In the genomic region with DNA sequence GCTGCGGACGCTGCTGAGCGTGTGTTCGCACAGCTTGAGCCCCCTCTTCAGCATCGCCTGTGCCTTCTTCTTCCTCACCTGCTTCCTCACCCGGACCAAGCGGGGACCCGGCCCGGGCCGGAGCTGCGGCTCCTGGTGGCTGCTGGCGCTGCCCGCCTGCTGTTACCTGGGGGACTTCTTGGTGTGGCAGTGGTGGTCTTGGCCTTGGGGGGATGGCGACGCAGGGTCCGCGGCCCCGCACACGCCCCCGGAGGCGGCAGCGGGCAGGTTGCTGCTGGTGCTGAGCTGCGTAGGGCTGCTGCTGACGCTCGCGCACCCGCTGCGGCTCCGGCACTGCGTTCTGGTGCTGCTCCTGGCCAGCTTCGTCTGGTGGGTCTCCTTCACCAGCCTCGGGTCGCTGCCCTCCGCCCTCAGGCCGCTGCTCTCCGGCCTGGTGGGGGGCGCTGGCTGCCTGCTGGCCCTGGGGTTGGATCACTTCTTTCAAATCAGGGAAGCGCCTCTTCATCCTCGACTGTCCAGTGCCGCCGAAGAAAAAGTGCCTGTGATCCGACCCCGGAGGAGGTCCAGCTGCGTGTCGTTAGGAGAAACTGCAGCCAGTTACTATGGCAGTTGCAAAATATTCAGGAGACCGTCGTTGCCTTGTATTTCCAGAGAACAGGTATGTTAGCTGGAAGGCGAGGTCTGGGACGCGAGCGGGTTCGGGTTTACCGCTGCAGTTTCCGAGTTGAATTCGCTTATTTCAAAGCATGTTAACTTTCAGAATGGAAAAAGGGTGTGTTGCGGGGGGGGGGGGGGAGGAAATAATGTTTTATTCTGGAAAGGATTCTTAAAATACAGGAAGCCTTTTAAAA, we compare ENCODE assay signal across 8 cellular contexts. TPM values are rescaled to one million over a fixed set of nuclear protein-coding genes. Genes with fewer than 3 reads are reported as not detected.
DNase-seq lines count a peak whose midpoint lies in the region; ATAC-seq, FAIRE-seq and TF ChIP-seq lines count a peak whose summit lies in the region.

No MANE protein-coding gene starts in this region.

- DNase-seq in ELF-1 (ENCODE audit: low read depth, low spot score) (peak; percentile 83), HepG2 (ENCODE audit: low spot score) (peak; percentile 45), SKM-1 (lab: John Stamatoyannopoulos, UW; ENCODE audit: unreplicated experiment) (no peak)
- peak; percentile 31 to 40 for DNase-seq in central memory CD8-positive, alpha-beta T cell (ENCODE audit: low spot score in 2 of 2)
- DNase-seq in stimulated activated CD8-positive, alpha-beta memory T cell treated with anti-CD3 and anti-CD28 coated beads, Interleukin-12 subunit alpha, Interleukin-12 subunit beta, amount 100 ng/mL, for 4 hours (ENCODE audit: low read depth), result peak; percentile 24

- no peak overlapping the region for H2AFZ ChIP-seq in HepG2 (ENCODE audit: low read length)

- TF ChIP-seq EP300 in HepG2 (IDR thresholded peaks at IDR 0.05; ENCODE audit: low read depth in 2 of 2, low read length in 2 of 2), result no peak
- no peak for TF ChIP-seq EP300 in HepG2 (CRISPR knock-in tag; IDR thresholded peaks at IDR 0.05; ENCODE audit: borderline replicate concordance)

- peak overlapping the region; percentile 84 for H3K4me2 ChIP-seq in HepG2 (ENCODE audit: low read depth, low read length)

- peak overlapping the region; percentile 92 for H3K27ac ChIP-seq in HepG2 (ENCODE audit: extremely low read length, insufficient read depth, low read length)

- no peak for FAIRE-seq in HepG2 (lab: Jason Lieb, UNC)

- no peaks in the 10 kb centered on the region for H3K9me3 ChIP-seq in HepG2 (ENCODE audit: low read length)

- H3K4me1 Mint-ChIP-seq in IgD-negative memory B cell, result peaks cover 10 to 19% (median 11%) of the 10 kb centered on the region in 3 donors
- peaks cover 66% of the 10 kb centered on the region for H3K4me1 Mint-ChIP-seq in central memory CD8-positive, alpha-beta T cell

- TF ChIP-seq CTCF in WI38 (IDR thresholded peaks at IDR 0.05; ENCODE audit: low read depth, low read length) (no peak), HepG2 (CRISPR knock-in tag; IDR thresholded peaks at IDR 0.05) (peak; percentile 44)

- no peaks in the 10 kb centered on the region for H3K36me3 Mint-ChIP-seq in IgD-negative memory B cell
- H3K36me3 Mint-ChIP-seq in central memory CD8-positive, alpha-beta T cell (ENCODE audit: insufficient read depth), result peaks cover 16% of the 10 kb centered on the region

- H3K36me3 ChIP-seq in HepG2 (replicated peaks in 1 of 2; ENCODE audit: control insufficient read depth in 1 of 2, insufficient read depth in 2 of 2, low read length in 2 of 2), result no peaks in the 10 kb centered on the region

- in situ Hi-C loops in HepG2 (cut with HindIII; ENCODE audit: extremely low pct_ligation_motif_present, low pct_unique_long_range_greater_than_20kb), result loop anchor here (25.0 kb wide), 1 partner anchor 107 kb away; no protein-coding TSS in a partner anchor

- ATAC-seq in GM21576 (IDR thresholded peaks at IDR 0.05; ENCODE audit: unreplicated experiment), result peak; percentile 42
- ATAC-seq in central memory CD8-positive, alpha-beta T cell (replicated peaks; ENCODE audit: extremely low read depth, poor library complexity, severe bottlenecking), result peak; percentile 50
- ATAC-seq in HepG2, result peak; percentile 74

- H3K27me3 ChIP-seq in HepG2 (ENCODE audit: control insufficient read depth in 1 of 2, insufficient read depth in 2 of 2, low read length in 2 of 2), result no peaks in the 10 kb centered on the region; a peak in 1 of 5 replicates

- peaks cover 22% of the 10 kb centered on the region for H3K27me3 Mint-ChIP-seq in IgD-negative memory B cell
- H3K27me3 Mint-ChIP-seq in central memory CD8-positive, alpha-beta T cell, result no peaks in the 10 kb centered on the region

- H3K4me3 ChIP-seq in WI38 (ENCODE audit: low read depth, low read length), result peak overlapping the region; percentile 62
- peak overlapping the region; percentile 96 to 100 (median 99) for H3K4me3 ChIP-seq in HepG2 (replicated peaks in 1 of 3; ENCODE audit: insufficient read depth in 1 of 3, low read depth in 2 of 3, low read length in 3 of 3)

- H3K4me3 Mint-ChIP-seq in IgD-negative memory B cell, result peak overlapping the region; percentile 75 to 96 (median 88)
- peak overlapping the region; percentile 82 for H3K4me3 Mint-ChIP-seq in central memory CD8-positive, alpha-beta T cell

- WGBS in HepG2 (ENCODE audit: low lambda C conversion rate), result 2% methylated on average over 23 of the region's 56 CpGs

- BruUV-seq in HepG2 (replicated peaks; lab: Mats Ljungman, UMichigan), result no TSS peak

- H3K79me2 ChIP-seq in HepG2 (ENCODE audit: insufficient read depth, low read length), result peaks cover 84% of the 10 kb centered on the region

- no peak for TF ChIP-seq POLR2A in HepG2 (IDR thresholded peaks at IDR 0.05; ENCODE audit: insufficient read depth in 1 of 2, low read depth in 2 of 2, low read length in 2 of 2)

- peaks cover 56% of the 10 kb centered on the region for H3K4me1 ChIP-seq in HepG2 (ENCODE audit: insufficient read depth, low read length)

- CTCF ChIA-PET in HepG2 (lab: Yijun Ruan, JAX; ENCODE audit: low intra/inter-chr PET ratio, low total read pairs), result no interaction called here

- H3K27ac Mint-ChIP-seq in IgD-negative memory B cell, result peak overlapping the region in 1 of 3 donors; percentile 63
- peak overlapping the region; percentile 86 for H3K27ac Mint-ChIP-seq in central memory CD8-positive, alpha-beta T cell (ENCODE audit: low read depth)

- no peak for TF ChIP-seq RAD21 in HepG2 (CRISPR knock-in tag; IDR thresholded peaks at IDR 0.05)

- POLR2A ChIA-PET in HepG2 (lab: Yijun Ruan, JAX), result interaction anchor here (1.0 to 1.9 kb wide), 7 partner anchors 24 to 263 kb away, joined by 3 to 7 read pairs (median 5); a partner anchor contains a TSS

- intact Hi-C loops in HepG2 (cut with micrococcal nuclease; ENCODE audit: unreplicated experiment), result loop anchor here (1.0 to 10.0 kb wide), 3 partner anchors 100 to 263 kb away; no protein-coding TSS in a partner anchor

- H3K9me3 Mint-ChIP-seq in IgD-negative memory B cell, result no peaks in the 10 kb centered on the region
- no peaks in the 10 kb centered on the region for H3K9me3 Mint-ChIP-seq in central memory CD8-positive, alpha-beta T cell

- peaks cover 21% of the 10 kb centered on the region for H4K20me1 ChIP-seq in HepG2 (ENCODE audit: insufficient read depth, low read length)

- peak overlapping the region; percentile 97 for H3K9ac ChIP-seq in HepG2 (ENCODE audit: insufficient read depth, low read depth, low read length)

TF ChIP-seq in HepG2, 621 proteins besides CTCF, POLR2A, EP300 and RAD21 (continues in another document):
- TF ChIP-seq ZSCAN30 (CRISPR knock-in tag; IDR thresholded peaks at IDR 0.05) (no peak), PHF5A (CRISPR knock-in tag; IDR thresholded peaks at IDR 0.05; ENCODE audit: low read depth, unreplicated experiment) (no peak), WIZ (CRISPR knock-in tag; IDR thresholded peaks at IDR 0.05) (peak; percentile 40; the same call in 1 of the 2 replicates), ZNF331 (CRISPR knock-in tag; IDR thresholded peaks at IDR 0.05) (0 out of 2 replicates have a peak, but pooled peaks have one; percentile 19), ZNF558 (CRISPR knock-in tag; IDR thresholded peaks at IDR 0.05; ENCODE audit: borderline replicate concordance) (peak; percentile 91; the same call in 1 of the 2 replicates), JARID2 (CRISPR knock-in tag; IDR thresholded peaks at IDR 0.05; ENCODE audit: insufficient replicate concordance) (peak; percentile 54), ZNF367 (CRISPR knock-in tag; IDR thresholded peaks at IDR 0.05; ENCODE audit: borderline replicate concordance) (0 out of 2 replicates have a peak, but pooled peaks have one; percentile 71), PHF20 (CRISPR knock-in tag; IDR thresholded peaks at IDR 0.05) (peak; percentile 50; the same call in 1 of the 2 replicates)
- TF ChIP-seq, protein P1, sequence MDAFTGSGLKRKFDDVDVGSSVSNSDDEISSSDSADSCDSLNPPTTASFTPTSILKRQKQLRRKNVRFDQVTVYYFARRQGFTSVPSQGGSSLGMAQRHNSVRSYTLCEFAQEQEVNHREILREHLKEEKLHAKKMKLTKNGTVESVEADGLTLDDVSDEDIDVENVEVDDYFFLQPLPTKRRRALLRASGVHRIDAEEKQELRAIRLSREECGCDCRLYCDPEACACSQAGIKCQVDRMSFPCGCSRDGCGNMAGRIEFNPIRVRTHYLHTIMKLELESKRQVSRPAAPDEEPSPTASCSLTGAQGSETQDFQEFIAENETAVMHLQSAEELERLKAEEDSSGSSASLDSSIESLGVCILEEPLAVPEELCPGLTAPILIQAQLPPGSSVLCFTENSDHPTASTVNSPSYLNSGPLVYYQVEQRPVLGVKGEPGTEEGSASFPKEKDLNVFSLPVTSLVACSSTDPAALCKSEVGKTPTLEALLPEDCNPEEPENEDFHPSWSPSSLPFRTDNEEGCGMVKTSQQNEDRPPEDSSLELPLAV (CRISPR knock-in tag; conservative IDR thresholded peaks at IDR 0.05; ENCODE audit: low read depth), result 0 out of 2 replicates have a peak, but pooled peaks have one; percentile 36

RNA-seq across cellular contexts. Expression of a gene that starts 1.0 kb away (rescaled TPM):
- polyA plus RNA-seq in IgD-negative memory B cell (5.5 TPM), HepG2 (2011; rRNA removed) (12.8 and 14.1 TPM in 2 replicates)
- 19.6 and 26.5 TPM in 2 replicates for total RNA-seq in HepG2 (2016; rRNA removed; fragmentation: Illumina TruSeq; extraction: Trizol)
- total RNA-seq in HepG2 (2016; cell fraction: cytosol; rRNA removed; fragmentation: Illumina TruSeq; extraction: Trizol; ENCODE audit: low read depth), result 9.1 and 9.7 TPM in 2 replicates
- 18.7 and 26.8 TPM in 2 replicates for total RNA-seq in HepG2 (2016; cell fraction: insoluble cytoplasmic fraction; rRNA removed; fragmentation: Illumina TruSeq; extraction: Trizol)
- 10.7 and 12.0 TPM in 2 replicates for total RNA-seq in HepG2 (2016; cell fraction: membrane; rRNA removed; fragmentation: Illumina TruSeq; extraction: Trizol)
- total RNA-seq in HepG2 (2016; cell fraction: nucleus; rRNA removed; fragmentation: Illumina TruSeq; extraction: Trizol), result 59.3 and 61.3 TPM in 2 replicates
- polyA plus RNA-seq in HepG2 (2011; cell fraction: cytosol; rRNA removed), result 5.2 and 7.0 TPM in 2 replicates
- polyA plus RNA-seq in HepG2 (2011; cell fraction: nucleus; rRNA removed), result 12.5 and 13.7 TPM in 2 replicates
- 13.9 and 22.3 TPM in 2 replicates for polyA plus RNA-seq in HepG2 (2012)
- 0.80 and 0.88 TPM in 2 replicates for polyA plus RNA-seq in HepG2 (2016; cell fraction: cytosol; fragmentation: Illumina TruSeq; extraction: Trizol; ENCODE audit: low read depth)
- 12.6 and 13.1 TPM in 2 replicates for polyA plus RNA-seq in HepG2 (2016; cell fraction: insoluble cytoplasmic fraction; fragmentation: Illumina TruSeq; extraction: Trizol; ENCODE audit: low read depth)
- 2.2 and 2.7 TPM in 2 replicates for polyA plus RNA-seq in HepG2 (2016; cell fraction: membrane; fragmentation: Illumina TruSeq; extraction: Trizol; ENCODE audit: low read depth)
- 26.0 and 26.6 TPM in 2 replicates for polyA plus RNA-seq in HepG2 (2016; cell fraction: nucleus; fragmentation: Illumina TruSeq; extraction: Trizol; ENCODE audit: insufficient read depth, low read depth)
- polyA minus RNA-seq in HepG2 (2011; rRNA and poly(A)+ RNA removed; ENCODE audit: low replicate concordance), result 27.0 and 31.4 TPM in 2 replicates
- polyA minus RNA-seq in HepG2 (2011; cell fraction: cytosol; rRNA and poly(A)+ RNA removed), result 29.8 and 43.1 TPM in 2 replicates
- 106 and 119 TPM in 2 replicates for polyA minus RNA-seq in HepG2 (2011; cell fraction: nucleus; rRNA and poly(A)+ RNA removed)
